10 cellular contexts compared by ENCODE assay signal in the genomic region with DNA sequence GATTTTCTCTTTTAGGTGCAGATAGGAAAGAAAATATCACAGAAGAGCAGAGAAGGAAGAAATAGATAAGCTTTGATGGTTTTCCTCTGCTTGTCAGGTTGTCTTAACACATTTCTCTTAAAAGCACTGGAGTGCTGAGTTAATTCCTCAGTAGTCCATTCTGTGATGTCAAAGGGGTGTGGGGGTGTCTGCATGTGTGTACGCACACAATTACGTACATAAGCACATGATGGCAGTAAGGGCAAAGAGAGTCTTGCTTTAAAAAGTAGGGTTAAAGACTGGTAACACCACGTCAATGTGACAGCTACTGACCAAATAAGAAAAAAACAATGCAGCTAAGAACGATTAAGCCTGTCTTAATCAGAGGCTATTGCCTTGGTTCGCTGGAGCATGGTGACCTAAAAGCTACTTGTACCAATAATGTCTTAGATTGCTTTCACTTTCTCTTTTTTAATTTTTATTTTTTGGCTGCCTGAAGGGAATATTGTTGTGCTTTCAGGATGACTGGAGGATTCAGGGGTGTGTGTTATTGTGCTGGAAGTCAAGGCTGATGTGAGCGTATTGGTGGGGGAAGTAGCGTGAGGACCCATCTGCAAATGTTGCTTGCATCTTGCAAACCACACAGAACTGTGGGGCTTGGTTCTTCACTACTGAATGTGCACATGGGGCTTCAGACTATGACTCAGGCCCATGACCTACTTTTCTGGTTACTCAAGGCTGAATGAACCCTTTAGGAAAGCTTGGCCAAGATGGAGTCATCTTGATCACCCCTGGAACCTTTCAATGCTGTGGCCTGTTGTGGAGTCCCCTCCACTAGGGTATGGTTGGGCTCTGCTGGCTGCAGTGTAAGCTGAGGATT.
DNase-seq lines count a peak whose midpoint lies in the region; ATAC-seq and TF ChIP-seq lines count a peak whose summit lies in the region.
"Had no signal": no experiment of that assay in that cellular context is flagged by ENCODE, and none has a peak within 500 bp of the region (broad histone marks: within the 10 kb centered on the region; RNA-seq: fewer than 3 reads in every experiment).

No MANE protein-coding gene starts in this region.

- TF ChIP-seq POLR2A in adrenal gland (IDR thresholded peaks at IDR 0.05): no peak

- no peaks in the 10 kb centered on the region for H3K9me3 Mint-ChIP-seq in memory B cell
- H3K9me3 Mint-ChIP-seq: IgD-negative memory B cell had no signal

- H3K27ac ChIP-seq in adrenal gland: peak overlapping the region in 2 of 5 donors; percentile 15 to 59

- ATAC-seq in GM19463 (IDR thresholded peaks at IDR 0.05; ENCODE audit: unreplicated experiment): peak; percentile 68
- no peak for ATAC-seq in memory B cell (ENCODE audit: low read depth)
- ATAC-seq in GM18519 (IDR thresholded peaks at IDR 0.05; ENCODE audit: low FRiP score, unreplicated experiment): no peak
- no peak for ATAC-seq in HG02870 (IDR thresholded peaks at IDR 0.05; ENCODE audit: unreplicated experiment)

- no peak for TF ChIP-seq CTCF in AG09319 (IDR thresholded peaks at IDR 0.05; ENCODE audit: low read depth, low read length)
- no peak for TF ChIP-seq CTCF in adrenal gland (IDR thresholded peaks at IDR 0.05)

- H3K27me3 ChIP-seq in adrenal gland: no peaks in the 10 kb centered on the region

- H3K4me1 Mint-ChIP-seq in memory B cell: peaks cover 2% of the 10 kb centered on the region

- H3K27ac Mint-ChIP-seq in memory B cell: no peak overlapping the region
- H3K27ac Mint-ChIP-seq: IgD-negative memory B cell had no signal

- intact Hi-C loops in adrenal gland (cut with DNase I): no loop called here

- H3K36me3 ChIP-seq in adrenal gland (replicated peaks in 1 of 2): no peaks in the 10 kb centered on the region

- no peaks in the 10 kb centered on the region for H3K9me3 ChIP-seq in adrenal gland (replicated peaks in 1 of 3)

- DNase-seq in AG09319 (ENCODE audit: extremely low read depth, low read depth) (peak; percentile 68), adrenal gland (peak in 5 of 7 donors; percentile 22 to 53 (median 37)), memory B cell (ENCODE audit: low spot score in 2 of 2) (no peak), NCI-H1048 (lab: John Stamatoyannopoulos, UW) (no peak), D341Med (ENCODE audit: low spot score) (no peak)
- DNase-seq: midbrain had no signal

- peak overlapping the region in 1 of 4 donors; percentile 42 for H3K4me3 ChIP-seq in adrenal gland

- peak overlapping the region; percentile 49 for H3K4me3 Mint-ChIP-seq in memory B cell

- WGBS in adrenal gland, 4 donors: 49 to 52% (median 51%) methylated on average over 7 of the region's 7 CpGs

- H3K36me3 Mint-ChIP-seq in memory B cell: no peaks in the 10 kb centered on the region
- H3K36me3 Mint-ChIP-seq: IgD-negative memory B cell had no signal

- peaks cover 4 to 17% of the 10 kb centered on the region in 2 donors for H3K4me1 ChIP-seq in adrenal gland (replicated peaks in 1 of 2)

- H3K27me3 Mint-ChIP-seq in memory B cell: no peaks in the 10 kb centered on the region

Comparison
In these comparisons a context has a peak if more than half of its experiments do, and no peak if none do; other contexts are left out.
1. DNase-seq: peak in AG09319 (single experiment) and adrenal gland (5 of 7); none in memory B cell (0 of 2), NCI-H1048 (single experiment) and D341Med (single experiment).